Comparison of ENCODE assay signal across 33 cellular contexts in the genomic region with DNA sequence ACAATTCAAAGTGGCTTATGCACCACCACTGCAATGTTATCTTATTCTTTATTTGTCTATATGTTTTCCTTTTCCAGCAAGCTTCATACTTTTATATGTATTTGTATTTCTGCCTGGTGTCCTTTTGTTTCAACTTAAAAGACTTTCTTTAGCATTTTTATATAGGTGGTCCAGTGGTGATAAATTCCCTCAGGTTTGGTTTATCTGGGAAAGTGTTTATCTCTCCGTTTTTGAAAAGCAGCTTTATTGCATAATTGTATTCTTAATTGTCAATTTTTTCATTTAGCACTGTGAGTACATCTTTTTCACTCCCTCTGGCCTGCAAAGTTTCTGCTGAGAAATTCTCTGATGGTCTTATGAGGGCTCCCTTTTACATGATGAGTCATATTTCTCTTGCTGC.
"Had no signal": no experiment of that assay in that cellular context is flagged by ENCODE, and none has a peak within 500 bp of the region (broad histone marks: within the 10 kb centered on the region; RNA-seq: fewer than 3 reads in every experiment).

No MANE protein-coding gene starts in this region.

- ATAC-seq: activated naive CD4-positive, alpha-beta T cell treated with anti-CD3 and anti-CD28 coated beads, Interleukin-2, amount 50 U/mL, for 72 hours; activated naive CD8-positive, alpha-beta T cell treated with anti-CD3 and anti-CD28 coated beads, Interleukin-2, amount 50 U/mL, for 24 hours; activated T-cell treated with anti-CD3 and anti-CD28 coated beads, Interleukin-2, amount 50 U/mL, for 4 hours; activated T-cell treated with anti-CD3 and anti-CD28 coated beads, Interleukin-2, amount 50 U/mL, for 72 hours; activated T-helper 17 cell treated with anti-CD3 and anti-CD28 coated beads, Interleukin-2, amount 50 U/mL, for 72 hours; body of pancreas had no signal

- H3K4me1 ChIP-seq: adrenal gland, ascending aorta, body of pancreas, breast epithelium had no signal

- H3K27me3 ChIP-seq: adrenal gland, ascending aorta, body of pancreas, brain microvascular endothelial cell, breast epithelium, cardiac muscle cell had no signal

- H3K27ac ChIP-seq: adrenal gland, ascending aorta, body of pancreas, brain microvascular endothelial cell, breast epithelium, cardiac muscle cell had no signal

- H3K4me3 ChIP-seq: adrenal gland, ascending aorta, body of pancreas, breast epithelium, cardiac muscle cell had no signal

- FAIRE-seq: astrocyte, bronchial epithelial cell had no signal

- DNase-seq: activated effector memory CD4-positive, alpha-beta T cell treated with anti-CD3 and anti-CD28 coated beads, Interleukin-2, amount 50 U/mL, for 16 hours; activated effector memory CD4-positive, alpha-beta T cell treated with Interleukin-2 at 50 U/mL for 16 hours; activated gamma-delta T cell; activated gamma-delta T cell treated with Interleukin-2 at 50 U/mL for 16 hours; activated naive CD4-positive, alpha-beta T cell; activated naive CD4-positive, alpha-beta T cell treated with anti-CD3 and anti-CD28 coated beads for 36 hours; activated naive CD4-positive, alpha-beta T cell treated with anti-CD3 and anti-CD28 coated beads, Interleukin-2, amount 10 ng/mL, durations not matched to agents 7 days and 5 days; activated naive CD4-positive, alpha-beta T cell treated with anti-CD3 and anti-CD28 coated beads, Interleukin-2, amount 50 U/mL, for 16 hours; activated naive CD4-positive, alpha-beta T cell treated with Interleukin-2 at 50 U/mL for 16 hours; activated naive CD8-positive, alpha-beta T cell treated with anti-CD3 and anti-CD28 coated beads for 36 hours; activated naive CD8-positive, alpha-beta T cell treated with anti-CD3 and anti-CD28 coated beads, Interleukin-2, amount 10 ng/mL, durations not matched to agents 7 days and 5 days; activated naive CD8-positive, alpha-beta T cell treated with anti-CD3 and anti-CD28 coated beads, Interleukin-2, amount 50 U/mL, for 24 hours; activated T-cell treated with anti-CD3 and anti-CD28 coated beads, Interleukin-2, amount 50 U/mL, for 24 hours; activated T-cell treated with anti-CD3 and anti-CD28 coated beads, Interleukin-2, amount 50 U/mL, for 4 hours; activated T-cell treated with anti-CD3 and anti-CD28 coated beads, Interleukin-2, amount 50 U/mL, for 48 hours; activated T-cell treated with anti-CD3 and anti-CD28 coated beads, Interleukin-2, amount 50 U/mL, for 72 hours; adrenal gland; amniotic stem cell; amygdala; anterior cingulate cortex; aorta; body of pancreas; brain microvascular endothelial cell; caudate nucleus; central memory CD4-positive, alpha-beta T cell; cerebellar nuclear complex had no signal

- H3K36me3 ChIP-seq: adrenal gland, ascending aorta, brain microvascular endothelial cell, breast epithelium, cardiac muscle cell had no signal
